ENCODE assay signal across 8 cellular contexts in genomic region chr16:11497851-11498289, GRCh38.
A peak's percentile ranks its signal among the peaks of the same experiment; 100 is the strongest.
DNase-seq lines count a peak whose midpoint lies in the region; ATAC-seq and TF ChIP-seq lines count a peak whose summit lies in the region.

No MANE protein-coding gene starts in this region.

- H3K4ac ChIP-seq in mesenchymal stem cell (ENCODE audit: low read depth in 1 of 2, low read length in 2 of 2), result no peak overlapping the region

- H3K4me2 ChIP-seq in mesenchymal stem cell (ENCODE audit: low read length, poor library complexity, severe bottlenecking), result no peak overlapping the region

- no peaks in the 10 kb centered on the region for H3K79me1 ChIP-seq in mesenchymal stem cell (replicated peaks; ENCODE audit: low read length, poor library complexity, severe bottlenecking)

- H2BK15ac ChIP-seq in mesenchymal stem cell (ENCODE audit: low read depth, poor library complexity, severe bottlenecking), result no peak overlapping the region

- no peak for ATAC-seq in heart right ventricle
- no peak for ATAC-seq in Right ventricle myocardium inferior
- no peak for ATAC-seq in HG03342 (IDR thresholded peaks at IDR 0.05; ENCODE audit: unreplicated experiment)
- no peak for ATAC-seq in HG03460 (IDR thresholded peaks at IDR 0.05; ENCODE audit: unreplicated experiment)

- peak overlapping the region; percentile 40 to 85 (median 76) for H3K27ac ChIP-seq in heart right ventricle
- H3K27ac ChIP-seq in mesenchymal stem cell (ENCODE audit: low read length, poor library complexity, severe bottlenecking), result peak overlapping the region; percentile 84

- DNase-seq in heart right ventricle (no peak), Right ventricle myocardium inferior (ENCODE audit: missing footprints) (no peak), astrocyte of the spinal cord (ENCODE audit: low read depth, low spot score) (peak; percentile 72), mesenchymal stem cell (peak; percentile 87), NCI-H1092 (lab: John Stamatoyannopoulos, UW) (no peak)
- no peak for DNase-seq in effector CD4-positive, alpha-beta T cell

- peak overlapping the region; percentile 54 for H2BK5ac ChIP-seq in mesenchymal stem cell (ENCODE audit: low read depth, low read length, poor library complexity, severe bottlenecking)

- no peak overlapping the region for H2BK120ac ChIP-seq in mesenchymal stem cell (ENCODE audit: low read depth, low read length)

- no peak overlapping the region for H4K91ac ChIP-seq in mesenchymal stem cell (ENCODE audit: low read length)

- no peak overlapping the region for H2BK12ac ChIP-seq in mesenchymal stem cell (ENCODE audit: low read length in 2 of 2)

- H3K4me3 ChIP-seq in heart right ventricle (no peak overlapping the region), astrocyte of the spinal cord (ENCODE audit: low read depth, low read length) (no peak overlapping the region), mesenchymal stem cell (ENCODE audit: insufficient read depth in 1 of 2, low read depth in 1 of 2, low read length in 2 of 2) (no peak overlapping the region)

- no peak overlapping the region for H3K14ac ChIP-seq in mesenchymal stem cell (ENCODE audit: low read length in 2 of 2)

- WGBS in heart right ventricle, 2 donors, result 60 to 69% methylated on average over 5 of the region's 5 CpGs
- 24% methylated on average over 4 of the region's 5 CpGs for WGBS in mesenchymal stem cell

- no peak for TF ChIP-seq CTCF in heart right ventricle (IDR thresholded peaks at IDR 0.05)
- TF ChIP-seq CTCF in astrocyte of the spinal cord (IDR thresholded peaks at IDR 0.05; ENCODE audit: low read depth, low read length), result no peak

- H3K4me1 ChIP-seq in heart right ventricle (peaks cover 12 to 47% (median 26%) of the 10 kb centered on the region in 9 donors), mesenchymal stem cell (ENCODE audit: control insufficient read depth, insufficient read depth, low read depth, low read length) (peaks cover 17% of the 10 kb centered on the region)

- H2AK5ac ChIP-seq in mesenchymal stem cell (ENCODE audit: low read length, severe bottlenecking), result peak overlapping the region; percentile 21

- H3K36me3 ChIP-seq in heart right ventricle (no peaks in the 10 kb centered on the region), mesenchymal stem cell (ENCODE audit: control insufficient read depth in 1 of 2, insufficient read depth in 2 of 2, low read depth in 1 of 2, low read length in 2 of 2) (no peaks in the 10 kb centered on the region)

- no peak overlapping the region for H3K23ac ChIP-seq in mesenchymal stem cell (ENCODE audit: low read length in 2 of 2)

- H4K8ac ChIP-seq in mesenchymal stem cell (ENCODE audit: low read length), result peak overlapping the region; percentile 12

- intact Hi-C loops in heart right ventricle (cut with DNase I), result no loop called here
- intact Hi-C loops in Right ventricle myocardium inferior (cut with DNase I), result loop anchor here (1.0 to 10.0 kb wide), 2 partner anchors 83 to 142 kb away; no protein-coding TSS in a partner anchor

- H3K9ac ChIP-seq in mesenchymal stem cell (ENCODE audit: low read length), result peak overlapping the region; percentile 51

- no peak overlapping the region for H2AFZ ChIP-seq in mesenchymal stem cell (ENCODE audit: low read depth, low read length)

- H3K18ac ChIP-seq in mesenchymal stem cell (ENCODE audit: low read depth in 1 of 2, low read length in 2 of 2), result peak overlapping the region in 1 of 2 experiments; percentile 37

- H3K27me3 ChIP-seq in heart right ventricle, result no peaks in the 10 kb centered on the region
- H3K27me3 ChIP-seq in mesenchymal stem cell (ENCODE audit: control insufficient read depth in 1 of 2, insufficient read depth in 1 of 2, low read length in 2 of 2), result no peaks in the 10 kb centered on the region

- H3K9me3 ChIP-seq in heart right ventricle (no peaks in the 10 kb centered on the region), mesenchymal stem cell (ENCODE audit: control insufficient read depth, low read length) (no peaks in the 10 kb centered on the region)

- in situ Hi-C loops in astrocyte of the spinal cord (cut with HindIII; ENCODE audit: low sequenced_read_pairs), result no loop called here

Comparison
In these comparisons a context has a peak if more than half of its experiments do, and no peak if none do; other contexts are left out.
1. DNase-seq: peak in astrocyte of the spinal cord (single experiment) and mesenchymal stem cell (single experiment); none in heart right ventricle (0 of 2), Right ventricle myocardium inferior (single experiment), NCI-H1092 (single experiment) and effector CD4-positive, alpha-beta T cell (single experiment).